ENCODE assay signal across 21 cellular contexts in the genomic region with DNA sequence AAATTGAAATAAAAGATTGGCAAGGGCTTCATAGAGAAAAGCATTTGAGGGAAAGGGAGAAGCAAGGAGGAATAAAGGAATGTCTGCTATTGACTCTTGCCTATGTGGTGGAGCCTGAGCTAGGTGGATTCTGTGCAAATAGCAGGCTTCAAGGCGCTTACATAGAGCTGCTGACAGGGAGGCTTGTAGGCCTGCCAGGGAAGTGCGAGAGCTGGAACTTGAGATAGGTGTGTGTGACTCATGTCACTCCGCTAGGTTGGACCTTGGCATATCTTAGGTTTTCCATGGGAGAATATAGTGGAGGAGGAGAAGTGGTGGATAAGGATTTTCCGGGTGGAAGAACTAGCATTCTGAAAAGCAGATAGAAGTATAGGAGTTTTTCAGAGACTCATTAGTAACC. TPM values are rescaled to one million over a fixed set of nuclear protein-coding genes. Genes with fewer than 3 reads are reported as not detected.
DNase-seq lines count a peak whose midpoint lies in the region; ATAC-seq and TF ChIP-seq lines count a peak whose summit lies in the region.
"Had no signal": no experiment of that assay in that cellular context is flagged by ENCODE, and none has a peak within 500 bp of the region (broad histone marks: within the 10 kb centered on the region; RNA-seq: fewer than 3 reads in every experiment).

No MANE protein-coding gene starts in this region.

- DNase-seq in activated CD4-positive, alpha-beta T cell treated with anti-CD3 and anti-CD28 coated beads, Interleukin-2, amount 10 ng/mL, durations not matched to agents 24 days and 14 days, result no peak
- no peak for DNase-seq in activated CD4-positive, alpha-beta T cell treated with anti-CD3 and anti-CD28 coated beads, Interleukin-2, amount 50 U/mL, for 4 hours
- DNase-seq in epithelial cell of esophagus (ENCODE audit: low read depth) (peak; percentile 35), psoas muscle (no peak), occipital lobe (lab: John Stamatoyannopoulos, UW) (no peak), osteocyte (ENCODE audit: extremely low spot score, unreplicated experiment) (no peak), aorta (no peak)
- DNase-seq: 8988T; activated CD4-positive, alpha-beta T cell treated with anti-CD3 and anti-CD28 coated beads, Interleukin-2, amount 50 U/mL, for 1 hour; activated T-cell treated with anti-CD3 and anti-CD28 coated beads for 4 hours; effector memory CD4-positive, alpha-beta T cell; Karpas-422; NCI-H1048; NCI-H1930; NCI-H226; NCI-H774; OCI-M1; SIG-M5; T-helper 1 cell had no signal

- no peaks in the 10 kb centered on the region for H3K27me3 Mint-ChIP-seq in activated CD4-positive, alpha-beta T cell treated with anti-CD3 and anti-CD28 coated beads, Interleukin-2, amount 10 ng/mL, durations not matched to agents 24 days and 14 days
- no peaks in the 10 kb centered on the region for H3K27me3 Mint-ChIP-seq in osteocyte (ENCODE audit: unreplicated experiment)

- peak overlapping the region; percentile 48 for H3K4me2 ChIP-seq in OCI-LY3 (ENCODE audit: low read length)

- H3K79me2 ChIP-seq in OCI-LY3 (ENCODE audit: low read length), result no peaks in the 10 kb centered on the region

- intact Hi-C loops in activated CD4-positive, alpha-beta T cell treated with anti-CD3 and anti-CD28 coated beads, Interleukin-2, amount 10 ng/mL, durations not matched to agents 24 days and 14 days (cut with micrococcal nuclease), result loop anchor here (1.0 kb wide), 1 partner anchor 14 kb away; a partner anchor contains a TSS
- intact Hi-C loops in psoas muscle (cut with DNase I), result loop anchor here (5.0 kb wide), 2 partner anchors 202 to 307 kb away; no protein-coding TSS in a partner anchor
- intact Hi-C loops in aorta (cut with DNase I), result no loop called here

- H3K4me3 Mint-ChIP-seq in activated CD4-positive, alpha-beta T cell treated with anti-CD3 and anti-CD28 coated beads, Interleukin-2, amount 10 ng/mL, durations not matched to agents 24 days and 14 days, result no peak overlapping the region
- H3K4me3 Mint-ChIP-seq in osteocyte (ENCODE audit: unreplicated experiment), result no peak overlapping the region

- H3K4me1 ChIP-seq in OCI-LY3 (ENCODE audit: low read length) (peaks cover 17% of the 10 kb centered on the region), psoas muscle (no peaks in the 10 kb centered on the region), aorta (ENCODE audit: control insufficient read depth in 1 of 2, insufficient read depth in 2 of 2, low read length in 2 of 2) (no peaks in the 10 kb centered on the region)
- H3K4me1 ChIP-seq: vagina had no signal

- H3K27ac ChIP-seq in OCI-LY3 (ENCODE audit: low read length) (peak overlapping the region; percentile 51), psoas muscle (no peak overlapping the region), aorta (ENCODE audit: low read depth in 1 of 2, low read length in 2 of 2) (no peak overlapping the region)
- H3K27ac ChIP-seq: vagina had no signal

- H2AFZ ChIP-seq in OCI-LY3 (ENCODE audit: low read depth, low read length), result no peak overlapping the region

- H3K27ac Mint-ChIP-seq in activated CD4-positive, alpha-beta T cell treated with anti-CD3 and anti-CD28 coated beads, Interleukin-2, amount 10 ng/mL, durations not matched to agents 24 days and 14 days, result peak overlapping the region; percentile 15
- no peak overlapping the region for H3K27ac Mint-ChIP-seq in osteocyte (ENCODE audit: unreplicated experiment)

- ATAC-seq in psoas muscle (peak; percentile 65 to 98 (median 77)), aorta (ENCODE audit: low FRiP score) (no peak)

- TF ChIP-seq CTCF in OCI-LY3 (IDR thresholded peaks at IDR 0.05; ENCODE audit: low read depth, low read length), result no peak
- no peak for TF ChIP-seq CTCF in epithelial cell of esophagus (IDR thresholded peaks at IDR 0.05; ENCODE audit: insufficient read depth, low read depth, low read length, missing control alignments)
- no peak for TF ChIP-seq CTCF in psoas muscle (IDR thresholded peaks at IDR 0.05)
- TF ChIP-seq CTCF in osteocyte (IDR thresholded peaks at IDR 0.05), result no peak

- H3K9ac ChIP-seq in OCI-LY3 (ENCODE audit: low read length), result no peak overlapping the region

- WGBS in psoas muscle, 3 donors, result 57 to 67% (median 66%) methylated on average over 4 of the region's 4 CpGs
- WGBS in aorta, 2 donors, result 72 to 84% methylated on average over 4 of the region's 4 CpGs

- H3K36me3 ChIP-seq in OCI-LY3 (replicated peaks; ENCODE audit: low read depth, low read length) (peaks cover 44% of the 10 kb centered on the region), psoas muscle (ENCODE audit: insufficient read depth in 1 of 2, low read depth in 1 of 2) (peaks cover 12 to 98% of the 10 kb centered on the region in 2 donors), aorta (ENCODE audit: control insufficient read depth in 1 of 2, insufficient read depth in 2 of 2, low read length in 1 of 2) (peaks cover 4 to 6% of the 10 kb centered on the region in 2 donors)

- H3K27me3 ChIP-seq in OCI-LY3 (ENCODE audit: low read depth, low read length) (no peaks in the 10 kb centered on the region), psoas muscle (ENCODE audit: insufficient read depth in 3 of 3, low read length in 2 of 3) (no peaks in the 10 kb centered on the region), aorta (ENCODE audit: control insufficient read depth in 1 of 2, insufficient read depth in 2 of 2, low read length in 1 of 2) (no peaks in the 10 kb centered on the region)
- H3K27me3 ChIP-seq: vagina had no signal

- peaks cover 7% of the 10 kb centered on the region for H4K20me1 ChIP-seq in OCI-LY3 (ENCODE audit: insufficient read depth, low read length)

- H3K4me3 ChIP-seq in OCI-LY3 (ENCODE audit: low read length) (no peak overlapping the region), epithelial cell of esophagus (ENCODE audit: low read length) (no peak overlapping the region), psoas muscle (no peak overlapping the region), aorta (ENCODE audit: low read length in 2 of 2) (no peak overlapping the region)
- H3K4me3 ChIP-seq: vagina had no signal

- H3K36me3 Mint-ChIP-seq in activated CD4-positive, alpha-beta T cell treated with anti-CD3 and anti-CD28 coated beads, Interleukin-2, amount 10 ng/mL, durations not matched to agents 24 days and 14 days (ENCODE audit: low read depth), result peaks cover 62% of the 10 kb centered on the region
- peaks cover 54% of the 10 kb centered on the region for H3K36me3 Mint-ChIP-seq in osteocyte (ENCODE audit: unreplicated experiment)

- peaks cover 18% of the 10 kb centered on the region for H3K4me1 Mint-ChIP-seq in activated CD4-positive, alpha-beta T cell treated with anti-CD3 and anti-CD28 coated beads, Interleukin-2, amount 10 ng/mL, durations not matched to agents 24 days and 14 days
- no peaks in the 10 kb centered on the region for H3K4me1 Mint-ChIP-seq in osteocyte (ENCODE audit: unreplicated experiment)

- H3K9me3 Mint-ChIP-seq in activated CD4-positive, alpha-beta T cell treated with anti-CD3 and anti-CD28 coated beads, Interleukin-2, amount 10 ng/mL, durations not matched to agents 24 days and 14 days, result no peaks in the 10 kb centered on the region
- H3K9me3 Mint-ChIP-seq in osteocyte (ENCODE audit: unreplicated experiment), result no peaks in the 10 kb centered on the region

- H3K9me3 ChIP-seq in OCI-LY3 (ENCODE audit: insufficient read depth, low read length), result no peaks in the 10 kb centered on the region
- no peaks in the 10 kb centered on the region for H3K9me3 ChIP-seq in psoas muscle
- H3K9me3 ChIP-seq in aorta (ENCODE audit: control insufficient read depth, low read length), result no peaks in the 10 kb centered on the region
- H3K9me3 ChIP-seq: vagina had no signal

RNA-seq across cellular contexts. Expression of a gene that starts 14.0 kb away (rescaled TPM):
- 18.4 and 19.6 TPM in 2 replicates for total RNA-seq in activated CD4-positive, alpha-beta T cell treated with anti-CD3 and anti-CD28 coated beads, Interleukin-2, amount 10 ng/mL, durations not matched to agents 24 days and 14 days
- total RNA-seq in psoas muscle (10 to 100 TPM in 2 of 4 donors, 1 to 10 TPM in 2; 8.3 to 11.8 (median 10.1) TPM), occipital lobe (24.0 TPM), osteocyte (12.1 and 14.3 TPM in 2 replicates), aorta (10 to 100 TPM in 1 of 2 donors, 1 to 10 TPM in 1; 8.0 to 15.2 TPM)
- polyA plus RNA-seq in psoas muscle (10 to 100 TPM in 1 of 3 donors, 1 to 10 TPM in 2; 8.8 to 40.8 (median 9.9) TPM), aorta (1 to 10 TPM; 7.0 to 8.7 TPM)

Comparison
In these comparisons a context has a peak if more than half of its experiments do, and no peak if none do; other contexts are left out.
1. intact Hi-C loops: an anchor here in activated CD4-positive, alpha-beta T cell treated with anti-CD3 and anti-CD28 coated beads, Interleukin-2, amount 10 ng/mL, durations not matched to agents 24 days and 14 days (1.0 kb wide) and psoas muscle (5.0 kb wide); none called in aorta.